Comparison of ENCODE assay signal across 10 cellular contexts in the genomic region with DNA sequence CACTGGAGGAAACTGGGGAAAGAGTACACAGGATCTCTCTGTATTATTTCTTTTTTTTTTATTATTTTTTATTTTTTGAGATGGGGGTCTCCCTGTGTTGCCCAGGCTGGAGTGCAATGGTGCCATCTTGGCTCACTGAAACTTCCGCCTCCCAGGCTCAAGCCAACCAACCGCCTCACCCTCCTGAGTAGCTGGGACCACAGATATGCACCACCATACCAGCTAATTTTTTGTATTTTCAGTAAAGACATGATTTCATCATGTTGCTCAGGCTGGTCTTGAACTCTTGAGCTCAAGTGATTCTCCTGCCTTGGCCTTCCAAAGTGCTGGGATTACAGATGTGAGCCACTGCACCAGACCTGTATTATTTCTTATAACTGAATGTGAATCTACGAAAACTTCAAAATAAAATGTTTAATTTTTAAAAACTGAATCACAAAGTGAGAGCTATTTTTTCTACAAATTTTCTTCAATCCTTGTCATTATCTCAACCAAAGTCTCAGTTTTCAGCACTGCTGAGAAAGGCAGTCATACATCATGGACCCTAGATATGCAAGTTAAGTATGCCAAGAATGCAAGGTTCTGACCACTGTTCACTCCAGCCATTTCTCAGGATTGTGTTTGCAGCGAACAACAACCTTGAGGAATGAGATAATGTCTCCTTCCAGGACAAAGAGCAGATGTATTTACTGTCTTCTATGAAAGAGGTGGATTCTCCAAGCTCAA. TPM values are rescaled to one million over a fixed set of nuclear protein-coding genes. Genes with fewer than 3 reads are reported as not detected.
A peak's percentile ranks its signal among the peaks of the same experiment; 100 is the strongest.
DNase-seq lines count a peak whose midpoint lies in the region; ATAC-seq and TF ChIP-seq lines count a peak whose summit lies in the region.
"Had no signal": no experiment of that assay in that cellular context is flagged by ENCODE, and none has a peak within 500 bp of the region (broad histone marks: within the 10 kb centered on the region; RNA-seq: fewer than 3 reads in every experiment).

No MANE protein-coding gene starts in this region.

- H3K4me1 Mint-ChIP-seq in central memory CD8-positive, alpha-beta T cell: peaks cover 25% of the 10 kb centered on the region
- H3K4me1 Mint-ChIP-seq in mesothelial cell of epicardium: peaks cover 30% of the 10 kb centered on the region

- H3K9me3 ChIP-seq in BLaER1 (no peaks in the 10 kb centered on the region), Loucy (ENCODE audit: insufficient read depth, low read depth, low read length) (no peaks in the 10 kb centered on the region), upper lobe of left lung (no peaks in the 10 kb centered on the region), SJCRH30 (replicated peaks) (no peaks in the 10 kb centered on the region)

- H3F3A ChIP-seq in Loucy (ENCODE audit: low read depth): no peaks in the 10 kb centered on the region

- no peaks in the 10 kb centered on the region for H3K27me3 Mint-ChIP-seq in central memory CD8-positive, alpha-beta T cell
- no peaks in the 10 kb centered on the region for H3K27me3 Mint-ChIP-seq in mesothelial cell of epicardium (ENCODE audit: low read depth)
- H3K27me3 Mint-ChIP-seq: naive B cell had no signal

- H3K4me2 ChIP-seq in BLaER1: peak overlapping the region; percentile 95; the same call in 1 of the 2 replicates
- peak overlapping the region; percentile 89 for H3K4me2 ChIP-seq in Loucy (ENCODE audit: low read depth, low read length, poor library complexity, severe bottlenecking)

- TF ChIP-seq POLR2A in upper lobe of left lung (IDR thresholded peaks at IDR 0.05): no peak

- H3K27ac ChIP-seq in BLaER1 (no peak overlapping the region), upper lobe of left lung (no peak overlapping the region), SJCRH30 (no peak overlapping the region)

- peaks cover 30% of the 10 kb centered on the region for H3K79me2 ChIP-seq in Loucy (ENCODE audit: insufficient read depth, low read length)

- no peaks in the 10 kb centered on the region for H3K9me2 ChIP-seq in Loucy (replicated peaks; ENCODE audit: low read depth, low read length)

- H3K36me3 Mint-ChIP-seq in central memory CD8-positive, alpha-beta T cell (ENCODE audit: insufficient read depth): peaks cover 50% of the 10 kb centered on the region
- peaks cover 12% of the 10 kb centered on the region for H3K36me3 Mint-ChIP-seq in mesothelial cell of epicardium

- 83 to 92% methylated on average over 4 of the region's 4 CpGs for whole genome bisulfite sequencing in upper lobe of left lung, 2 donors

- no peak for DNase-seq in central memory CD8-positive, alpha-beta T cell (ENCODE audit: low spot score in 2 of 2)
- DNase-seq in mesothelial cell of epicardium (ENCODE audit: low spot score in 2 of 2, unreplicated experiment in 2 of 2) (no peak), upper lobe of left lung (no peak), Ammon's horn (ENCODE audit: low spot score) (no peak), DMS53 (lab: John Stamatoyannopoulos, UW) (no peak), SJCRH30 (no peak)
- DNase-seq: naive B cell, NCI-H524 treated with DMSO at 0.1 percent for 48 hours had no signal

- TF ChIP-seq CTCF in Loucy (conservative IDR thresholded peaks at IDR 0.05; ENCODE audit: low read length): no peak
- TF ChIP-seq CTCF in mesothelial cell of epicardium (IDR thresholded peaks at IDR 0.05; ENCODE audit: unreplicated experiment): no peak
- TF ChIP-seq CTCF in upper lobe of left lung (IDR thresholded peaks at IDR 0.05): no peak

- H3K27me3 ChIP-seq in BLaER1 (no peaks in the 10 kb centered on the region), Loucy (ENCODE audit: insufficient read depth, low read length, poor library complexity, severe bottlenecking) (no peaks in the 10 kb centered on the region), upper lobe of left lung (no peaks in the 10 kb centered on the region), SJCRH30 (no peaks in the 10 kb centered on the region)

- no peak overlapping the region for H3K4me3 Mint-ChIP-seq in central memory CD8-positive, alpha-beta T cell
- H3K4me3 Mint-ChIP-seq in mesothelial cell of epicardium: peak overlapping the region; percentile 54

- H3K36me3 ChIP-seq in BLaER1: peaks cover 57% of the 10 kb centered on the region
- H3K36me3 ChIP-seq in Loucy (ENCODE audit: insufficient read depth, low read length): peaks cover 9% of the 10 kb centered on the region; the same call in 1 of the 2 replicates
- peaks cover 16 to 49% (median 29%) of the 10 kb centered on the region in 4 donors for H3K36me3 ChIP-seq in upper lobe of left lung
- H3K36me3 ChIP-seq in SJCRH30: peaks cover 24% of the 10 kb centered on the region

- H3K9me3 Mint-ChIP-seq in central memory CD8-positive, alpha-beta T cell: no peaks in the 10 kb centered on the region
- H3K9me3 Mint-ChIP-seq in mesothelial cell of epicardium: no peaks in the 10 kb centered on the region

- no peak overlapping the region for H2AFZ ChIP-seq in Loucy (ENCODE audit: low read length)

- no peak for ATAC-seq in central memory CD8-positive, alpha-beta T cell (replicated peaks; ENCODE audit: extremely low read depth, poor library complexity, severe bottlenecking)
- ATAC-seq in upper lobe of left lung (ENCODE audit: low FRiP score in 2 of 2): no peak

- H3K4me1 ChIP-seq in BLaER1 (peaks cover 21% of the 10 kb centered on the region), Loucy (ENCODE audit: insufficient read depth, low read length, poor library complexity, severe bottlenecking) (peaks cover 18% of the 10 kb centered on the region), upper lobe of left lung (peaks cover 16 to 24% (median 17%) of the 10 kb centered on the region in 4 donors), SJCRH30 (peaks cover 4% of the 10 kb centered on the region; the same call in 1 of the 2 replicates)

- H3K4me3 ChIP-seq in BLaER1 (no peak overlapping the region), Loucy (ENCODE audit: low read length, poor library complexity, severe bottlenecking) (peak overlapping the region; percentile 97), upper lobe of left lung (peak overlapping the region in 1 of 4 donors; percentile 76), SJCRH30 (no peak overlapping the region)

- H3K27ac Mint-ChIP-seq in central memory CD8-positive, alpha-beta T cell (ENCODE audit: low read depth): peak overlapping the region; percentile 49
- peak overlapping the region; percentile 89 for H3K27ac Mint-ChIP-seq in mesothelial cell of epicardium

- no peak for TF ChIP-seq EP300 in upper lobe of left lung (IDR thresholded peaks at IDR 0.05)

- peak overlapping the region; percentile 91; the same call in 1 of the 2 replicates for H3K9ac ChIP-seq in BLaER1
- H3K9ac ChIP-seq in Loucy (ENCODE audit: low read depth, low read length, poor library complexity, severe bottlenecking): peak overlapping the region; percentile 46

- H4K20me1 ChIP-seq in BLaER1 (peaks cover 42% of the 10 kb centered on the region), Loucy (ENCODE audit: insufficient read depth, low read length, poor library complexity, severe bottlenecking) (peaks cover 24% of the 10 kb centered on the region)

RNA-seq across cellular contexts. Expression of gene EAPP, which starts 2.4 kb away (rescaled TPM):
- total RNA-seq in mesothelial cell of epicardium (41.4 to 48.4 TPM (median 43.8 TPM) in 3 replicates), upper lobe of left lung (10 to 100 TPM; 12.5 to 30.6 (median 27.6) TPM)
- total RNA-seq in SJCRH30 (2014; rRNA removed; shearing (Covaris generic)): 51.1 and 58.5 TPM in 2 replicates
